ENCODE assay signal across 10 cellular contexts in the genomic region with DNA sequence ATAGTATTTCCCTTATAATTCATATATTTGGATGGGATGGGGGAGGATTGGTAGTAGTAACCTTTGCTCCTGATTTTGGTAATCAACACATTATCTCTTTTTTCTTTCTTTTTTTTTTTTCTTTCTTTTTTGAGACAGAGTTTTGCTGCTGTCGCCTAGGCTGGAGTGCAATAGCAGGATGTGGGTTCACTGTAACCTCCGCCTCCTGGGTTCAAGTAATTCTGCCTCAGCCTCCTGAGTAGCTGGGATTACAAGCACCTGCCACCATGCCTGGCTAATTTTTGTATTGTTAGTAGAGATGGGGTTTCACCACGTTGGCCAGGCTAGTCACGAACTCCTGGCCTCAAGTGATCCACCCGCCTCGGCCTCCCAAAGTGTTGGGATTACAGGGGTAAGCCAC. TPM values are rescaled to one million over a fixed set of nuclear protein-coding genes. Genes with fewer than 3 reads are reported as not detected.
A peak's percentile ranks its signal among the peaks of the same experiment; 100 is the strongest.
DNase-seq lines count a peak whose midpoint lies in the region; ATAC-seq and TF ChIP-seq lines count a peak whose summit lies in the region.
"Not testable (repeated sequence)": the region's sequence is repeated elsewhere in the genome, so short reads cannot be mapped to it uniquely, and the experiment has no call there.
"Had no signal": no experiment of that assay in that cellular context is flagged by ENCODE, and none has a peak within 500 bp of the region (broad histone marks: within the 10 kb centered on the region; RNA-seq: fewer than 3 reads in every experiment).

No MANE protein-coding gene starts in this region.

- not testable (repeated sequence) for H3K27me3 Mint-ChIP-seq in CD4-positive, CD25-positive, alpha-beta regulatory T cell; activated CD4-positive, alpha-beta T cell treated with anti-CD3 and anti-CD28 coated beads for 36 hours; activated CD8-positive, alpha-beta T cell treated with anti-CD3 and anti-CD28 coated beads, Interleukin-2, amount 10 ng/mL, durations not matched to agents 7 days and 5 days (ENCODE audit: low read depth); activated T-cell treated with anti-CD3 and anti-CD28 coated beads, Interleukin-2, amount 50 U/mL, for 4 hours (ENCODE audit: low read depth); activated naive CD4-positive, alpha-beta T cell treated with anti-CD3 and anti-CD28 coated beads for 36 hours (ENCODE audit: low read depth); central memory CD8-positive, alpha-beta T cell

- not testable (repeated sequence) for H3K9me2 ChIP-seq in Loucy (replicated peaks; ENCODE audit: low read depth, low read length)

- peak overlapping the region; percentile 51 for H3K27ac ChIP-seq in CD4-positive, CD25-positive, alpha-beta regulatory T cell (ENCODE audit: insufficient read depth, low read length, poor library complexity, severe bottlenecking)

- TF ChIP-seq CTCF in Loucy (conservative IDR thresholded peaks at IDR 0.05; ENCODE audit: low read length) = not testable (repeated sequence)

- peak in 2 of 3 donors; percentile 28 to 68 for DNase-seq in CD4-positive, CD25-positive, alpha-beta regulatory T cell
- DNase-seq in activated CD4-positive, alpha-beta T cell treated with anti-CD3 and anti-CD28 coated beads for 36 hours = peak; percentile 36
- DNase-seq in activated CD8-positive, alpha-beta T cell treated with anti-CD3 and anti-CD28 coated beads, Interleukin-2, amount 10 ng/mL, durations not matched to agents 7 days and 5 days = peak; percentile 54
- not testable (repeated sequence) for DNase-seq in activated T-cell treated with anti-CD3 and anti-CD28 coated beads, Interleukin-2, amount 50 U/mL, for 4 hours; central memory CD8-positive, alpha-beta T cell (ENCODE audit: low spot score in 2 of 2)
- DNase-seq in activated naive CD4-positive, alpha-beta T cell treated with anti-CD3 and anti-CD28 coated beads for 36 hours = peak; percentile 55
- peak in 2 of 3 donors; percentile 3 to 13 for DNase-seq in stimulated activated CD4-positive, alpha-beta T cell treated with anti-CD3 and anti-CD28 coated beads, Interleukin-12 subunit alpha, Interleukin-12 subunit beta, amount 100 ng/mL, for 48 hours (ENCODE audit: low read depth in 2 of 3, low spot score in 1 of 3)

- H3K36me3 ChIP-seq in CD4-positive, CD25-positive, alpha-beta regulatory T cell (ENCODE audit: control insufficient read depth, insufficient read depth, low read length); Loucy (ENCODE audit: insufficient read depth, low read length): not testable (repeated sequence)

- CTCF ChIA-PET in activated CD4-positive, alpha-beta T cell treated with anti-CD3 and anti-CD28 coated beads for 36 hours (lab: Charles Lee) = interaction anchor here (0.6 kb wide), 1 partner anchor 626 kb away, joined by 3 read pairs; no protein-coding TSS in a partner anchor
- CTCF ChIA-PET in activated CD8-positive, alpha-beta T cell treated with anti-CD3 and anti-CD28 coated beads, Interleukin-2, amount 10 ng/mL, durations not matched to agents 7 days and 5 days (lab: Charles Lee); activated naive CD4-positive, alpha-beta T cell treated with anti-CD3 and anti-CD28 coated beads for 36 hours (lab: Charles Lee): not testable (repeated sequence)

- H3K4me2 ChIP-seq in Loucy (ENCODE audit: low read depth, low read length, poor library complexity, severe bottlenecking) = peak overlapping the region; percentile 37

- POLR2A ChIA-PET in activated CD4-positive, alpha-beta T cell treated with anti-CD3 and anti-CD28 coated beads for 36 hours (lab: Charles Lee); activated CD8-positive, alpha-beta T cell treated with anti-CD3 and anti-CD28 coated beads, Interleukin-2, amount 10 ng/mL, durations not matched to agents 7 days and 5 days (lab: Charles Lee): not testable (repeated sequence)

- H4K20me1 ChIP-seq in Loucy (ENCODE audit: insufficient read depth, low read length, poor library complexity, severe bottlenecking) = not testable (repeated sequence)

- H3K9me3 Mint-ChIP-seq in CD4-positive, CD25-positive, alpha-beta regulatory T cell; activated CD4-positive, alpha-beta T cell treated with anti-CD3 and anti-CD28 coated beads for 36 hours (ENCODE audit: low read depth); activated CD8-positive, alpha-beta T cell treated with anti-CD3 and anti-CD28 coated beads, Interleukin-2, amount 10 ng/mL, durations not matched to agents 7 days and 5 days (ENCODE audit: insufficient read depth); activated T-cell treated with anti-CD3 and anti-CD28 coated beads, Interleukin-2, amount 50 U/mL, for 4 hours; activated naive CD4-positive, alpha-beta T cell treated with anti-CD3 and anti-CD28 coated beads for 36 hours; central memory CD8-positive, alpha-beta T cell: not testable (repeated sequence)

- H2AFZ ChIP-seq in Loucy (ENCODE audit: low read length) = not testable (repeated sequence)

- not testable (repeated sequence) for ATAC-seq in CD4-positive, CD25-positive, alpha-beta regulatory T cell (ENCODE audit: low read depth in 2 of 2); activated CD4-positive, alpha-beta T cell treated with anti-CD3 and anti-CD28 coated beads for 36 hours; activated CD8-positive, alpha-beta T cell treated with anti-CD3 and anti-CD28 coated beads, Interleukin-2, amount 10 ng/mL, durations not matched to agents 7 days and 5 days; activated T-cell treated with anti-CD3 and anti-CD28 coated beads, Interleukin-2, amount 50 U/mL, for 4 hours; central memory CD8-positive, alpha-beta T cell (replicated peaks; ENCODE audit: extremely low read depth, poor library complexity, severe bottlenecking)

- intact Hi-C loops in activated CD4-positive, alpha-beta T cell treated with anti-CD3 and anti-CD28 coated beads for 36 hours (cut with DNase I, micrococcal nuclease) = not testable (repeated sequence)
- intact Hi-C loops in activated naive CD4-positive, alpha-beta T cell treated with anti-CD3 and anti-CD28 coated beads for 36 hours (cut with micrococcal nuclease) = loop anchor here (1.0 to 10.0 kb wide), 2 partner anchors 106 to 579 kb away; no protein-coding TSS in a partner anchor

- peak overlapping the region in 1 of 3 donors; percentile 62 for H3K27ac Mint-ChIP-seq in CD4-positive, CD25-positive, alpha-beta regulatory T cell
- peak overlapping the region; percentile 60 for H3K27ac Mint-ChIP-seq in activated CD4-positive, alpha-beta T cell treated with anti-CD3 and anti-CD28 coated beads for 36 hours
- H3K27ac Mint-ChIP-seq in activated CD8-positive, alpha-beta T cell treated with anti-CD3 and anti-CD28 coated beads, Interleukin-2, amount 10 ng/mL, durations not matched to agents 7 days and 5 days = peak overlapping the region; percentile 57
- H3K27ac Mint-ChIP-seq in activated naive CD4-positive, alpha-beta T cell treated with anti-CD3 and anti-CD28 coated beads for 36 hours = not testable (repeated sequence)
- H3K27ac Mint-ChIP-seq in central memory CD8-positive, alpha-beta T cell (ENCODE audit: low read depth) = peak overlapping the region; percentile 78

- H3K36me3 Mint-ChIP-seq in CD4-positive, CD25-positive, alpha-beta regulatory T cell; activated CD4-positive, alpha-beta T cell treated with anti-CD3 and anti-CD28 coated beads for 36 hours (ENCODE audit: low read depth); activated CD8-positive, alpha-beta T cell treated with anti-CD3 and anti-CD28 coated beads, Interleukin-2, amount 10 ng/mL, durations not matched to agents 7 days and 5 days (ENCODE audit: low read depth); activated T-cell treated with anti-CD3 and anti-CD28 coated beads, Interleukin-2, amount 50 U/mL, for 4 hours (ENCODE audit: insufficient read depth); activated naive CD4-positive, alpha-beta T cell treated with anti-CD3 and anti-CD28 coated beads for 36 hours (ENCODE audit: low read depth): not testable (repeated sequence)
- H3K36me3 Mint-ChIP-seq in central memory CD8-positive, alpha-beta T cell (ENCODE audit: insufficient read depth) = peaks cover 21% of the 10 kb centered on the region

- H3K79me2 ChIP-seq in Loucy (ENCODE audit: insufficient read depth, low read length) = peaks cover 23% of the 10 kb centered on the region; the same call in 1 of the 2 replicates

- H3K4me3 Mint-ChIP-seq in CD4-positive, CD25-positive, alpha-beta regulatory T cell = peak overlapping the region; percentile 24 to 90 (median 58)
- peak overlapping the region; percentile 10 for H3K4me3 Mint-ChIP-seq in activated CD4-positive, alpha-beta T cell treated with anti-CD3 and anti-CD28 coated beads for 36 hours
- peak overlapping the region; percentile 15 for H3K4me3 Mint-ChIP-seq in activated CD8-positive, alpha-beta T cell treated with anti-CD3 and anti-CD28 coated beads, Interleukin-2, amount 10 ng/mL, durations not matched to agents 7 days and 5 days
- peak overlapping the region; percentile 26 for H3K4me3 Mint-ChIP-seq in activated T-cell treated with anti-CD3 and anti-CD28 coated beads, Interleukin-2, amount 50 U/mL, for 4 hours
- peak overlapping the region; percentile 36 for H3K4me3 Mint-ChIP-seq in activated naive CD4-positive, alpha-beta T cell treated with anti-CD3 and anti-CD28 coated beads for 36 hours
- H3K4me3 Mint-ChIP-seq in central memory CD8-positive, alpha-beta T cell = peak overlapping the region; percentile 18

- not testable (repeated sequence) for H3K9me3 ChIP-seq in CD4-positive, CD25-positive, alpha-beta regulatory T cell (ENCODE audit: control insufficient read depth in 2 of 2, low read length in 2 of 2); Loucy (ENCODE audit: insufficient read depth, low read depth, low read length)

- not testable (repeated sequence) for H3F3A ChIP-seq in Loucy (ENCODE audit: low read depth)

- not testable (repeated sequence) for H3K4me1 ChIP-seq in CD4-positive, CD25-positive, alpha-beta regulatory T cell (ENCODE audit: control insufficient read depth, insufficient read depth, low read length, poor library complexity, severe bottlenecking); Loucy (ENCODE audit: insufficient read depth, low read length, poor library complexity, severe bottlenecking)

- not testable (repeated sequence) for H3K27me3 ChIP-seq in CD4-positive, CD25-positive, alpha-beta regulatory T cell (ENCODE audit: control insufficient read depth, insufficient read depth, low read length); Loucy (ENCODE audit: insufficient read depth, low read length, poor library complexity, severe bottlenecking)

- peak overlapping the region; percentile 37 for H3K4me3 ChIP-seq in CD4-positive, CD25-positive, alpha-beta regulatory T cell (ENCODE audit: low read depth, low read length)
- peak overlapping the region; percentile 32 for H3K4me3 ChIP-seq in Loucy (ENCODE audit: low read length, poor library complexity, severe bottlenecking)

- peaks cover 12 to 32% (median 17%) of the 10 kb centered on the region in 4 donors for H3K4me1 Mint-ChIP-seq in CD4-positive, CD25-positive, alpha-beta regulatory T cell
- H3K4me1 Mint-ChIP-seq in activated CD4-positive, alpha-beta T cell treated with anti-CD3 and anti-CD28 coated beads for 36 hours = peaks cover 19% of the 10 kb centered on the region
- peaks cover 23% of the 10 kb centered on the region for H3K4me1 Mint-ChIP-seq in activated CD8-positive, alpha-beta T cell treated with anti-CD3 and anti-CD28 coated beads, Interleukin-2, amount 10 ng/mL, durations not matched to agents 7 days and 5 days (ENCODE audit: low read depth)
- peaks cover 17% of the 10 kb centered on the region for H3K4me1 Mint-ChIP-seq in activated T-cell treated with anti-CD3 and anti-CD28 coated beads, Interleukin-2, amount 50 U/mL, for 4 hours (ENCODE audit: low read depth)
- H3K4me1 Mint-ChIP-seq in activated naive CD4-positive, alpha-beta T cell treated with anti-CD3 and anti-CD28 coated beads for 36 hours (ENCODE audit: low read depth) = peaks cover 16% of the 10 kb centered on the region
- peaks cover 14% of the 10 kb centered on the region for H3K4me1 Mint-ChIP-seq in central memory CD8-positive, alpha-beta T cell

- H3K9ac ChIP-seq in Loucy (ENCODE audit: low read depth, low read length, poor library complexity, severe bottlenecking) = not testable (repeated sequence)

RNA-seq across cellular contexts. Expression of a gene that starts 3.2 kb away (rescaled TPM):
- total RNA-seq in CD4-positive, CD25-positive, alpha-beta regulatory T cell = not detected
- under 1 TPM in 1 of 4 donors, not detected in 3; 0.07 TPM for polyA plus RNA-seq in CD4-positive, CD25-positive, alpha-beta regulatory T cell
- total RNA-seq in activated CD4-positive, alpha-beta T cell treated with anti-CD3 and anti-CD28 coated beads for 36 hours = under 1 TPM; 0.11 to 0.27 TPM
- under 1 TPM; 0.11 to 0.13 TPM for total RNA-seq in activated CD8-positive, alpha-beta T cell treated with anti-CD3 and anti-CD28 coated beads, Interleukin-2, amount 10 ng/mL, durations not matched to agents 7 days and 5 days
- total RNA-seq in activated T-cell treated with anti-CD3 and anti-CD28 coated beads, Interleukin-2, amount 50 U/mL, for 4 hours = under 1 TPM; 0.08 to 0.19 (median 0.13) TPM
- under 1 TPM in 1 of 2 experiments, not detected in 1; 0.07 TPM for total RNA-seq in activated naive CD4-positive, alpha-beta T cell treated with anti-CD3 and anti-CD28 coated beads for 36 hours
- total RNA-seq: Calu3, HFFc6 had no signal
